Comparison of ENCODE assay signal across 1 cellular context in the genomic region with DNA sequence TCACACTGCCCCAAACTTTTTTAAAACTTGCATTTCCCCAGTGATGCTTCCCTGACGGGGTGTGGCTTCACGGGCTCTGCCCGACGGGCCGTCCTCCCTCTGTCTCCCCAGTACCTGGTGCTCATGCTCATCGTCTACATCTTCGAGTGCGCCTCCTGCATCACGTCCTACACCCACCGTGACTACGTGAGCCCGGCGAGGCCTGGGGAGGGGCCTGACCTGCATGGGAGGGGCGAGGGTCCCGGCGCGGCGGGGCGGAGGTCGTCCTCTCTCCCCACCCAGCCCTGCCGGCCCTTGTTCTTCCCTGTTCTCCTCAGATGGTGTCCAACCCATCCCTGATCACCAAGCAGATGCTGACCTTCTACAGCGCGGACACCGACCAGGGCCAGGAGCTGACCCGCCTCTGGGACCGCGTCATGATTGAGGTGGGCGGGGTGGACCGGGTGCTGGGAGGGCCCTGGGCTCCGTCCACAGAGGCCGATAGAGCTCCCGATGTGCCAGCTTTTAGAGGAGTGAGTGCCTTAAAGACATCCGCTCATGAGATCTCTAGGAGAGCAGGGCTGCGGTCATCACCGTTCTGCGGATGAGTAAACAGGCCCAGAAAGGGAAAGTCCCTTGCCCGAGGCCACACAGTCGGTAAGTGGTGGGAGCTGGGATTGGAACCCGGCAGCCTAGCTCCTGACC.
A peak's percentile ranks its signal among the peaks of the same experiment; 100 is the strongest.
TF ChIP-seq lines count a peak whose summit lies in the region.

No MANE protein-coding gene starts in this region.

TF ChIP-seq in HepG2, 621 proteins besides CTCF, POLR2A, EP300 and RAD21 (continued from another document):
- TF ChIP-seq, protein P1, sequence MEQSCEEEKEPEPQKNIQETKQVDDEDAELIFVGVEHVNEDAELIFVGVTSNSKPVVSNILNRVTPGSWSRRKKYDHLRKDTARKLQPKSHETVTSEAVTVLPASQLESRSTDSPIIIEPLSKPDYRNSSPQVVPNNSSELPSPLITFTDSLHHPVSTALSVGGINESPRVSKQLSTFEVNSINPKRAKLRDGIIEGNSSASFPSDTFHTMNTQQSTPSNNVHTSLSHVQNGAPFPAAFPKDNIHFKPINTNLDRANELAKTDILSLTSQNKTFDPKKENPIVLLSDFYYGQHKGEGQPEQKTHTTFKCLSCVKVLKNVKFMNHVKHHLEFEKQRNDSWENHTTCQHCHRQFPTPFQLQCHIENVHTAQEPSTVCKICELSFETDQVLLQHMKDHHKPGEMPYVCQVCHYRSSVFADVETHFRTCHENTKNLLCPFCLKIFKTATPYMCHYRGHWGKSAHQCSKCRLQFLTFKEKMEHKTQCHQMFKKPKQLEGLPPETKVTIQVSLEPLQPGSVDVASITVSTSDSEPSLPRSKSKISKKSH (CRISPR knock-in tag; IDR thresholded peaks at IDR 0.05; ENCODE audit: borderline replicate concordance): 0 out of 2 replicates have a peak, but pooled peaks have one; percentile 16
- TF ChIP-seq HDAC1 (CRISPR knock-in tag; IDR thresholded peaks at IDR 0.05): 0 out of 2 replicates have a peak, but pooled peaks have one; percentile 25
- peak; percentile 36; the same call in 1 of the 2 replicates for TF ChIP-seq MEIS1 (CRISPR knock-in tag; IDR thresholded peaks at IDR 0.05; ENCODE audit: borderline replicate concordance)
- TF ChIP-seq, protein P2, sequence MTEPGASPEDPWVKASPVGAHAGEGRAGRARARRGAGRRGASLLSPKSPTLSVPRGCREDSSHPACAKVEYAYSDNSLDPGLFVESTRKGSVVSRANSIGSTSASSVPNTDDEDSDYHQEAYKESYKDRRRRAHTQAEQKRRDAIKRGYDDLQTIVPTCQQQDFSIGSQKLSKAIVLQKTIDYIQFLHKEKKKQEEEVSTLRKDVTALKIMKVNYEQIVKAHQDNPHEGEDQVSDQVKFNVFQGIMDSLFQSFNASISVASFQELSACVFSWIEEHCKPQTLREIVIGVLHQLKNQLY (CRISPR knock-in tag; IDR thresholded peaks at IDR 0.05): 0 out of 2 replicates have a peak, but pooled peaks have one; percentile 9
- TF ChIP-seq ZNF768 (CRISPR knock-in tag; IDR thresholded peaks at IDR 0.05): peak; percentile 93
- TF ChIP-seq ZNF292 (CRISPR knock-in tag; IDR thresholded peaks at IDR 0.05; ENCODE audit: borderline replicate concordance, low read depth): 0 out of 2 replicates have a peak, but pooled peaks have one; percentile 33
- TF ChIP-seq ZNF337 (CRISPR knock-in tag; IDR thresholded peaks at IDR 0.05; ENCODE audit: borderline replicate concordance, low read depth): no peak
- TF ChIP-seq, protein P3, sequence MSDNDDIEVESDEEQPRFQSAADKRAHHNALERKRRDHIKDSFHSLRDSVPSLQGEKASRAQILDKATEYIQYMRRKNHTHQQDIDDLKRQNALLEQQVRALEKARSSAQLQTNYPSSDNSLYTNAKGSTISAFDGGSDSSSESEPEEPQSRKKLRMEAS (IDR thresholded peaks at IDR 0.05): peak; percentile 48; the same call in 1 of the 2 replicates
- TF ChIP-seq, protein P4, sequence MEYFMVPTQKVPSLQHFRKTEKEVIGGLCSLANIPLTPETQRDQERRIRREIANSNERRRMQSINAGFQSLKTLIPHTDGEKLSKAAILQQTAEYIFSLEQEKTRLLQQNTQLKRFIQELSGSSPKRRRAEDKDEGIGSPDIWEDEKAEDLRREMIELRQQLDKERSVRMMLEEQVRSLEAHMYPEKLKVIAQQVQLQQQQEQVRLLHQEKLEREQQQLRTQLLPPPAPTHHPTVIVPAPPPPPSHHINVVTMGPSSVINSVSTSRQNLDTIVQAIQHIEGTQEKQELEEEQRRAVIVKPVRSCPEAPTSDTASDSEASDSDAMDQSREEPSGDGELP (IDR thresholded peaks at IDR 0.05; ENCODE audit: borderline replicate concordance, low read depth): no peak
- TF ChIP-seq ZNF205 (CRISPR knock-in tag; IDR thresholded peaks at IDR 0.05): 0 out of 2 replicates have a peak, but pooled peaks have one; percentile 32
- TF ChIP-seq, protein P5, sequence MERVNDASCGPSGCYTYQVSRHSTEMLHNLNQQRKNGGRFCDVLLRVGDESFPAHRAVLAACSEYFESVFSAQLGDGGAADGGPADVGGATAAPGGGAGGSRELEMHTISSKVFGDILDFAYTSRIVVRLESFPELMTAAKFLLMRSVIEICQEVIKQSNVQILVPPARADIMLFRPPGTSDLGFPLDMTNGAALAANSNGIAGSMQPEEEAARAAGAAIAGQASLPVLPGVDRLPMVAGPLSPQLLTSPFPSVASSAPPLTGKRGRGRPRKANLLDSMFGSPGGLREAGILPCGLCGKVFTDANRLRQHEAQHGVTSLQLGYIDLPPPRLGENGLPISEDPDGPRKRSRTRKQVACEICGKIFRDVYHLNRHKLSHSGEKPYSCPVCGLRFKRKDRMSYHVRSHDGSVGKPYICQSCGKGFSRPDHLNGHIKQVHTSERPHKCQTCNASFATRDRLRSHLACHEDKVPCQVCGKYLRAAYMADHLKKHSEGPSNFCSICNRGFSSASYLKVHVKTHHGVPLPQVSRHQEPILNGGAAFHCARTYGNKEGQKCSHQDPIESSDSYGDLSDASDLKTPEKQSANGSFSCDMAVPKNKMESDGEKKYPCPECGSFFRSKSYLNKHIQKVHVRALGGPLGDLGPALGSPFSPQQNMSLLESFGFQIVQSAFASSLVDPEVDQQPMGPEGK (CRISPR knock-in tag; IDR thresholded peaks at IDR 0.05): peak; percentile 50
- peak; percentile 49; the same call in 1 of the 2 replicates for TF ChIP-seq GABPB1 (CRISPR knock-in tag; IDR thresholded peaks at IDR 0.05)
- TF ChIP-seq SPEN (CRISPR knock-in tag; IDR thresholded peaks at IDR 0.05; ENCODE audit: low read depth): peak; percentile 53; the same call in 1 of the 2 replicates
- TF ChIP-seq ZKSCAN5 (CRISPR knock-in tag; IDR thresholded peaks at IDR 0.05): 0 out of 2 replicates have a peak, but pooled peaks have one; percentile 17
- 0 out of 2 replicates have a peak, but pooled peaks have one; percentile 37 for TF ChIP-seq MTA1 (CRISPR knock-in tag; IDR thresholded peaks at IDR 0.05; ENCODE audit: borderline replicate concordance)
- TF ChIP-seq, protein P6, sequence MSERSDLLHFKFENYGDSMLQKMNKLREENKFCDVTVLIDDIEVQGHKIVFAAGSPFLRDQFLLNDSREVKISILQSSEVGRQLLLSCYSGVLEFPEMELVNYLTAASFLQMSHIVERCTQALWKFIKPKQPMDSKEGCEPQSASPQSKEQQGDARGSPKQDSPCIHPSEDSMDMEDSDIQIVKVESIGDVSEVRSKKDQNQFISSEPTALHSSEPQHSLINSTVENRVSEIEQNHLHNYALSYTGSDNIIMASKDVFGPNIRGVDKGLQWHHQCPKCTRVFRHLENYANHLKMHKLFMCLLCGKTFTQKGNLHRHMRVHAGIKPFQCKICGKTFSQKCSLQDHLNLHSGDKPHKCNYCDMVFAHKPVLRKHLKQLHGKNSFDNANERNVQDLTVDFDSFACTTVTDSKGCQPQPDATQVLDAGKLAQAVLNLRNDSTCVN (CRISPR knock-in tag; IDR thresholded peaks at IDR 0.05; ENCODE audit: borderline replicate concordance): 0 out of 2 replicates have a peak, but pooled peaks have one; percentile 30
- TF ChIP-seq, protein P7, sequence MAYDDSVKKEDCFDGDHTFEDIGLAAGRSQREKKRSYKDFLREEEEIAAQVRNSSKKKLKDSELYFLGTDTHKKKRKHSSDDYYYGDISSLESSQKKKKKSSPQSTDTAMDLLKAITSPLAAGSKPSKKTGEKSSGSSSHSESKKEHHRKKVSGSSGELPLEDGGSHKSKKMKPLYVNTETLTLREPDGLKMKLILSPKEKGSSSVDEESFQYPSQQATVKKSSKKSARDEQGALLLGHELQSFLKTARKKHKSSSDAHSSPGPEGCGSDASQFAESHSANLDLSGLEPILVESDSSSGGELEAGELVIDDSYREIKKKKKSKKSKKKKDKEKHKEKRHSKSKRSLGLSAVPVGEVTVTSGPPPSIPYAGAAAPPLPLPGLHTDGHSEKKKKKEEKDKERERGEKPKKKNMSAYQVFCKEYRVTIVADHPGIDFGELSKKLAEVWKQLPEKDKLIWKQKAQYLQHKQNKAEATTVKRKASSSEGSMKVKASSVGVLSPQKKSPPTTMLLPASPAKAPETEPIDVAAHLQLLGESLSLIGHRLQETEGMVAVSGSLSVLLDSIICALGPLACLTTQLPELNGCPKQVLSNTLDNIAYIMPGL (CRISPR knock-in tag; IDR thresholded peaks at IDR 0.05; ENCODE audit: borderline replicate concordance in 1 of 2, low read depth in 1 of 2): 0 out of 4 replicates have a peak, but pooled peaks of 1 of the 2 experiments have one; percentile 45
- TF ChIP-seq SP5 (CRISPR knock-in tag; IDR thresholded peaks at IDR 0.05; ENCODE audit: borderline replicate concordance, low read depth): peak; percentile 42; the same call in 1 of the 2 replicates
- TF ChIP-seq SALL1 (CRISPR knock-in tag; IDR thresholded peaks at IDR 0.05): peak; percentile 39; the same call in 1 of the 2 replicates
- TF ChIP-seq, protein P8, sequence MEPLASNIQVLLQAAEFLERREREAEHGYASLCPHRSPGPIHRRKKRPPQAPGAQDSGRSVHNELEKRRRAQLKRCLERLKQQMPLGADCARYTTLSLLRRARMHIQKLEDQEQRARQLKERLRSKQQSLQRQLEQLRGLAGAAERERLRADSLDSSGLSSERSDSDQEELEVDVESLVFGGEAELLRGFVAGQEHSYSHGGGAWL (CRISPR knock-in tag; IDR thresholded peaks at IDR 0.05): peak; percentile 48; the same call in 1 of the 2 replicates
- TF ChIP-seq KLF11 (CRISPR knock-in tag; IDR thresholded peaks at IDR 0.05): no peak
- TF ChIP-seq ZNF263 (CRISPR knock-in tag; IDR thresholded peaks at IDR 0.05): peak; percentile 92
- no peak for TF ChIP-seq ZNF569 (CRISPR knock-in tag; IDR thresholded peaks at IDR 0.05; ENCODE audit: borderline replicate concordance)
- no peak for TF ChIP-seq NONO (IDR thresholded peaks at IDR 0.05)
- TF ChIP-seq NONO (CRISPR knock-in tag; conservative IDR thresholded peaks at IDR 0.05): no peak
- TF ChIP-seq SP4 (CRISPR knock-in tag; IDR thresholded peaks at IDR 0.05): peak; percentile 57; the same call in 1 of the 2 replicates
- TF ChIP-seq ZMYM3 (CRISPR knock-in tag; IDR thresholded peaks at IDR 0.05): peak; percentile 51; the same call in 1 of the 2 replicates
- 0 out of 2 replicates have a peak, but pooled peaks have one; percentile 42 for TF ChIP-seq ZSCAN21 (CRISPR knock-in tag; IDR thresholded peaks at IDR 0.05; ENCODE audit: borderline replicate concordance)
- TF ChIP-seq ZNF44 (CRISPR knock-in tag; IDR thresholded peaks at IDR 0.05): 0 out of 2 replicates have a peak, but pooled peaks have one; percentile 17
TF ChIP-seq in HepG2: peak in this region for 50.
